ENCODE assay signal across 1 cellular context in genomic region chr18:23503038-23503966, GRCh38.
A peak's percentile ranks its signal among the peaks of the same experiment; 100 is the strongest.
TF ChIP-seq lines count a peak whose summit lies in the region.

Gene RMC1 (plus strand): TSS chr18:23503511. CDS start chr18:23503619, 108 bp downstream.

TF ChIP-seq in HepG2, 621 proteins besides CTCF, POLR2A, EP300 and RAD21 (continued from another document and continues in another):
- no peak; the same call in 1 of the 2 replicates for TF ChIP-seq ZNF710 (CRISPR knock-in tag; IDR thresholded peaks at IDR 0.05; ENCODE audit: borderline replicate concordance)
- TF ChIP-seq ZBTB39 (CRISPR knock-in tag; IDR thresholded peaks at IDR 0.05), result 0 out of 2 replicates have a peak, but pooled peaks have one; percentile 45
- TF ChIP-seq NKX3-1 (CRISPR knock-in tag; IDR thresholded peaks at IDR 0.05), result peak; percentile 61
- no peak for TF ChIP-seq ZNF496 (CRISPR knock-in tag; IDR thresholded peaks at IDR 0.05; ENCODE audit: insufficient replicate concordance)
- 0 out of 2 replicates have a peak, but pooled peaks have one; percentile 26 for TF ChIP-seq MXD4 (CRISPR knock-in tag; IDR thresholded peaks at IDR 0.05)
- no peak for TF ChIP-seq NCOA5 (CRISPR knock-in tag; IDR thresholded peaks at IDR 0.05)
- TF ChIP-seq FOXK1 (CRISPR knock-in tag; IDR thresholded peaks at IDR 0.05; ENCODE audit: borderline replicate concordance, low read depth), result peak; percentile 61; the same call in 1 of the 2 replicates
- TF ChIP-seq CAMTA2 (CRISPR knock-in tag; IDR thresholded peaks at IDR 0.05; ENCODE audit: borderline replicate concordance), result 0 out of 2 replicates have a peak, but pooled peaks have one; percentile 21
- no peak for TF ChIP-seq ATAD3A (CRISPR knock-in tag; IDR thresholded peaks at IDR 0.05)
- TF ChIP-seq SATB2 (CRISPR knock-in tag; IDR thresholded peaks at IDR 0.05), result peak; percentile 62; the same call in 1 of the 2 replicates
- TF ChIP-seq HNRNPK (IDR thresholded peaks at IDR 0.05; ENCODE audit: low read depth, low read length, poor library complexity, severe bottlenecking), result peak; percentile 71
- peak; percentile 94 for TF ChIP-seq POGK (CRISPR knock-in tag; conservative IDR thresholded peaks at IDR 0.05)
- TF ChIP-seq BATF2 (CRISPR knock-in tag; IDR thresholded peaks at IDR 0.05), result peak; percentile 82; the same call in 1 of the 2 replicates
- no peak for TF ChIP-seq SYNCRIP (IDR thresholded peaks at IDR 0.05; ENCODE audit: insufficient read depth, low read depth, low read length)
- no peak for TF ChIP-seq MTF2 (CRISPR knock-in tag; IDR thresholded peaks at IDR 0.05; ENCODE audit: borderline replicate concordance)
- TF ChIP-seq MLLT10 (CRISPR knock-in tag; IDR thresholded peaks at IDR 0.05), result no peak
- no peak for TF ChIP-seq ZSCAN12 (CRISPR knock-in tag; IDR thresholded peaks at IDR 0.05)
- TF ChIP-seq DPF2 (CRISPR knock-in tag; IDR thresholded peaks at IDR 0.05; ENCODE audit: borderline replicate concordance, low read depth), result no peak
- peak; percentile 39; the same call in 1 of the 2 replicates for TF ChIP-seq ZNF691 (CRISPR knock-in tag; IDR thresholded peaks at IDR 0.05; ENCODE audit: borderline replicate concordance, low read depth)
- TF ChIP-seq ZFYVE20 (CRISPR knock-in tag; IDR thresholded peaks at IDR 0.05; ENCODE audit: borderline replicate concordance, low read depth), result no peak
- TF ChIP-seq GMEB1 (CRISPR knock-in tag; IDR thresholded peaks at IDR 0.05; ENCODE audit: borderline replicate concordance), result peak; percentile 82; the same call in 1 of the 2 replicates
- TF ChIP-seq NPAS2 (CRISPR knock-in tag; IDR thresholded peaks at IDR 0.05; ENCODE audit: borderline replicate concordance), result no peak
- TF ChIP-seq ZBTB42 (CRISPR knock-in tag; IDR thresholded peaks at IDR 0.05), result no peak; the same call in 1 of the 2 replicates
- TF ChIP-seq ZNF121 (CRISPR knock-in tag; IDR thresholded peaks at IDR 0.05), result peak; percentile 21; the same call in 1 of the 2 replicates
- no peak; the same call in 1 of the 2 replicates for TF ChIP-seq ISL2 (CRISPR knock-in tag; IDR thresholded peaks at IDR 0.05)
- 0 out of 2 replicates have a peak, but pooled peaks have one; percentile 65 for TF ChIP-seq ZNF574 (CRISPR knock-in tag; IDR thresholded peaks at IDR 0.05)
- no peak for TF ChIP-seq ZMYM2 (CRISPR knock-in tag; IDR thresholded peaks at IDR 0.05)
- no peak for TF ChIP-seq TARDBP (CRISPR knock-in tag; IDR thresholded peaks at IDR 0.05)
- TF ChIP-seq ZNF850 (CRISPR knock-in tag; conservative IDR thresholded peaks at IDR 0.05), result no peak
- TF ChIP-seq SRF (IDR thresholded peaks at IDR 0.05; ENCODE audit: low read depth, low read length), result no peak
- no peak for TF ChIP-seq ZNF576 (CRISPR knock-in tag; IDR thresholded peaks at IDR 0.05)
- TF ChIP-seq ZSCAN9 (CRISPR knock-in tag; IDR thresholded peaks at IDR 0.05; ENCODE audit: borderline replicate concordance), result peak; percentile 73; the same call in 1 of the 2 replicates
- TF ChIP-seq HOXA3 (CRISPR knock-in tag; IDR thresholded peaks at IDR 0.05), result peak; percentile 40; the same call in 1 of the 2 replicates
- no peak for TF ChIP-seq ZEB1 (IDR thresholded peaks at IDR 0.05; ENCODE audit: insufficient replicate concordance, low read depth)
- TF ChIP-seq HMG20B (CRISPR knock-in tag; conservative IDR thresholded peaks at IDR 0.05), result no peak; the same call in 1 of the 2 replicates
- no peak for TF ChIP-seq NR2F6 (IDR thresholded peaks at IDR 0.05)
- TF ChIP-seq NR2F6 (CRISPR knock-in tag; IDR thresholded peaks at IDR 0.05), result peak; percentile 20; the same call in 1 of the 2 replicates
- TF ChIP-seq ZNF720 (CRISPR knock-in tag; IDR thresholded peaks at IDR 0.05), result no peak
- TF ChIP-seq RBM22 (optimal IDR thresholded peaks at IDR 0.05; ENCODE audit: low read length), result no peak
- no peak for TF ChIP-seq RFX3 (CRISPR knock-in tag; IDR thresholded peaks at IDR 0.05)
- no peak for TF ChIP-seq RFXANK (CRISPR knock-in tag; IDR thresholded peaks at IDR 0.05)
- peak in 1 of 2 experiments; percentile 60; a peak in 1 of 4 replicates for TF ChIP-seq ATF4 (CRISPR knock-in tag; IDR thresholded peaks at IDR 0.05)
- TF ChIP-seq HINFP (CRISPR knock-in tag; IDR thresholded peaks at IDR 0.05; ENCODE audit: low read depth), result peak; percentile 94
- TF ChIP-seq ADNP (CRISPR knock-in tag; IDR thresholded peaks at IDR 0.05), result no peak
- TF ChIP-seq NR0B2 (CRISPR knock-in tag; IDR thresholded peaks at IDR 0.05), result no peak
- no peak for TF ChIP-seq ZNF639 (CRISPR knock-in tag; conservative IDR thresholded peaks at IDR 0.05)
- TF ChIP-seq SMAD9 (CRISPR knock-in tag; IDR thresholded peaks at IDR 0.05), result no peak
- peak; percentile 45 for TF ChIP-seq MED8 (CRISPR knock-in tag; IDR thresholded peaks at IDR 0.05; ENCODE audit: insufficient replicate concordance)
- no peak for TF ChIP-seq ZNF550 (CRISPR knock-in tag; IDR thresholded peaks at IDR 0.05; ENCODE audit: borderline replicate concordance)
- no peak; the same call in 1 of the 2 replicates for TF ChIP-seq BORCS8-MEF2B (CRISPR knock-in tag; IDR thresholded peaks at IDR 0.05)
